ENCODE assay signal across 25 cellular contexts in the genomic region with DNA sequence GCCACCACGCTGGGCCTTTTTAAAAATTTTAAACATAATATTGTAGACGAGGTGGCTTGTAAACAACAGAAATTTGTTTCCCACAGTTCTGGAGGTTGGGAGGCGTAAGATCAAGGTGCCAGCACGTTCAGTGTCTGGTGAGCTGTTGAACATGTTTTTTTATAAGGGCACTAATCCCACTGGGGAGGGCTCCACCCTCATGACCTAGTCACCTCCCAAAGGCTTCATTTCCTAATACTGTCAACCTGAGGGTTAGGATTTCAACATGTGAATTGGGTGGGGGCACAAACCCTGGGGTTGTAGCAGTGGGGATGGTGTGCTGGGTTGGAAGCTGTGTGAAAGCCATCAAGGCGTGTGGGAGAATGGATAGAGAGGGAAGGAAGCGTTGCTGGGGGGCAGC. TPM values are rescaled to one million over a fixed set of nuclear protein-coding genes. Genes with fewer than 3 reads are reported as not detected.
DNase-seq lines count a peak whose midpoint lies in the region; ATAC-seq and TF ChIP-seq lines count a peak whose summit lies in the region.
"Had no signal": no experiment of that assay in that cellular context is flagged by ENCODE, and none has a peak within 500 bp of the region (broad histone marks: within the 10 kb centered on the region; RNA-seq: fewer than 3 reads in every experiment).

No MANE protein-coding gene starts in this region.

- H4K20me1 ChIP-seq in IMR-90 (ENCODE audit: insufficient read depth, low read length): peaks cover 3% of the 10 kb centered on the region

- no peak overlapping the region for H3K14ac ChIP-seq in IMR-90 (replicated peaks; ENCODE audit: low read depth, low read length)

- no peak overlapping the region for H3K9ac ChIP-seq in IMR-90 (ENCODE audit: low read depth, low read length)
- H3K9ac ChIP-seq in endodermal cell (ENCODE audit: extremely low read depth, low read length, poor library complexity, severe bottlenecking): no peak overlapping the region
- no peak overlapping the region for H3K9ac ChIP-seq in skeletal muscle tissue (ENCODE audit: low read depth in 1 of 3, low read length in 3 of 3)

- CTCF ChIA-PET in IMR-90 (lab: Yijun Ruan, JAX): interaction anchor here (1.4 kb wide), 1 partner anchor 37 kb away, joined by 3 read pairs; no protein-coding TSS in a partner anchor

- no peak overlapping the region for H3K4me3 Mint-ChIP-seq in activated T-cell treated with anti-CD3 and anti-CD28 coated beads, Interleukin-2, amount 50 U/mL, for 24 hours
- no peak overlapping the region for H3K4me3 Mint-ChIP-seq in endodermal cell
- H3K4me3 Mint-ChIP-seq: activated B cell treated with CpG ODN at 0.5 μM for 24 hours; activated naive CD8-positive, alpha-beta T cell treated with anti-CD3 and anti-CD28 coated beads for 36 hours; activated T-cell treated with anti-CD3 and anti-CD28 coated beads, Interleukin-2, amount 50 U/mL, for 4 hours had no signal

- H2AK9ac ChIP-seq in IMR-90 (replicated peaks; ENCODE audit: low read depth, low read length, poor library complexity): no peak overlapping the region

- H3K27me3 Mint-ChIP-seq in activated T-cell treated with anti-CD3 and anti-CD28 coated beads, Interleukin-2, amount 50 U/mL, for 24 hours: no peaks in the 10 kb centered on the region
- no peaks in the 10 kb centered on the region for H3K27me3 Mint-ChIP-seq in endodermal cell (ENCODE audit: insufficient read depth)
- H3K27me3 Mint-ChIP-seq: activated B cell treated with CpG ODN at 0.5 μM for 24 hours; activated naive CD8-positive, alpha-beta T cell treated with anti-CD3 and anti-CD28 coated beads for 36 hours had no signal

- H3K23ac ChIP-seq in IMR-90 (ENCODE audit: low read depth, low read length): no peak overlapping the region

- H4K8ac ChIP-seq in IMR-90 (ENCODE audit: low read depth in 2 of 2, low read length in 2 of 2): no peak overlapping the region

- H3K4me1 ChIP-seq in IMR-90 (ENCODE audit: control insufficient read depth, insufficient read depth, low read length): peaks cover 18% of the 10 kb centered on the region
- peaks cover under 1% of the 10 kb centered on the region for H3K4me1 ChIP-seq in endodermal cell (ENCODE audit: control insufficient read depth, insufficient read depth, low read length)
- H3K4me1 ChIP-seq in skeletal muscle tissue (ENCODE audit: control insufficient read depth in 3 of 3, insufficient read depth in 3 of 3, low read length in 3 of 3): peaks cover 9 to 44% (median 13%) of the 10 kb centered on the region in 3 donors

- H3K79me1 ChIP-seq in IMR-90 (ENCODE audit: low read depth in 1 of 2, low read length in 2 of 2): peaks cover 37 to 57% of the 10 kb centered on the region in 2 experiments

- no peak overlapping the region for H2BK120ac ChIP-seq in IMR-90 (ENCODE audit: low read depth, low read length)

- no peak overlapping the region; the same call in 2 of the 3 replicates for H2BK15ac ChIP-seq in IMR-90 (ENCODE audit: low read depth, low read length)

- H3K36me3 Mint-ChIP-seq in activated T-cell treated with anti-CD3 and anti-CD28 coated beads, Interleukin-2, amount 50 U/mL, for 24 hours (ENCODE audit: low read depth): peaks cover 51% of the 10 kb centered on the region
- peaks cover 18% of the 10 kb centered on the region for H3K36me3 Mint-ChIP-seq in endodermal cell (ENCODE audit: low read depth)

- H3K9me3 Mint-ChIP-seq in activated T-cell treated with anti-CD3 and anti-CD28 coated beads, Interleukin-2, amount 50 U/mL, for 24 hours: no peaks in the 10 kb centered on the region
- H3K9me3 Mint-ChIP-seq in endodermal cell: no peaks in the 10 kb centered on the region
- H3K9me3 Mint-ChIP-seq: activated naive CD8-positive, alpha-beta T cell treated with anti-CD3 and anti-CD28 coated beads for 36 hours; activated T-cell treated with anti-CD3 and anti-CD28 coated beads, Interleukin-2, amount 50 U/mL, for 4 hours had no signal

- H4K91ac ChIP-seq in IMR-90 (ENCODE audit: insufficient read depth, low read depth, low read length): no peak overlapping the region

- no peak for TF ChIP-seq CTCF in IMR-90 (conservative IDR thresholded peaks at IDR 0.05; ENCODE audit: low read depth, low read length)
- no peak for TF ChIP-seq CTCF in endodermal cell (conservative IDR thresholded peaks at IDR 0.05)

- ATAC-seq in IMR-90 (ENCODE audit: low read depth) (no peak), GM21381 (IDR thresholded peaks at IDR 0.05; ENCODE audit: unreplicated experiment) (no peak)
- ATAC-seq: activated T-cell treated with anti-CD3 and anti-CD28 coated beads, Interleukin-2, amount 50 U/mL, for 4 hours had no signal

- intact Hi-C loops in IMR-90 (cut with micrococcal nuclease): no loop called here

- no peaks in the 10 kb centered on the region for H3K9me3 ChIP-seq in IMR-90 (ENCODE audit: control insufficient read depth, insufficient read depth, low read length)
- H3K9me3 ChIP-seq in endodermal cell (ENCODE audit: control insufficient read depth, low read length): no peaks in the 10 kb centered on the region
- no peaks in the 10 kb centered on the region for H3K9me3 ChIP-seq in skeletal muscle tissue (ENCODE audit: control insufficient read depth in 3 of 3, low read length in 3 of 3)
- H3K9me3 ChIP-seq: BE2C, MG63, spleen had no signal

- H3K18ac ChIP-seq in IMR-90 (ENCODE audit: low read depth, low read length): no peak overlapping the region

- no peak overlapping the region for H2AFZ ChIP-seq in IMR-90 (replicated peaks; ENCODE audit: low read length, poor library complexity)

- no peak overlapping the region for H3K56ac ChIP-seq in IMR-90 (ENCODE audit: extremely low read depth, insufficient read depth, low read length)

- no peak overlapping the region for H3K4me2 ChIP-seq in IMR-90 (ENCODE audit: low read depth, low read length)

- dilution Hi-C loops in IMR-90 (cut with HindIII; ENCODE audit: low sequenced_read_pairs, unreplicated experiment): no loop called here

- H3K27ac ChIP-seq in IMR-90 (ENCODE audit: insufficient read depth, low read length) (no peak overlapping the region), endodermal cell (ENCODE audit: low read depth, low read length) (no peak overlapping the region), skeletal muscle tissue (ENCODE audit: low read depth, low read length) (peak overlapping the region; percentile 58)
- H3K27ac ChIP-seq: SK-N-MC had no signal

- no peaks in the 10 kb centered on the region; the same call in none of the 2 replicates for H3K36me3 ChIP-seq in IMR-90 (ENCODE audit: control insufficient read depth, insufficient read depth, low read length)
- no peaks in the 10 kb centered on the region for H3K36me3 ChIP-seq in endodermal cell (ENCODE audit: control insufficient read depth, insufficient read depth, low read length)
- no peaks in the 10 kb centered on the region for H3K36me3 ChIP-seq in skeletal muscle tissue (ENCODE audit: control insufficient read depth in 3 of 3, insufficient read depth in 3 of 3, low read length in 3 of 3)
- H3K36me3 ChIP-seq: BE2C, MG63 had no signal

- peaks cover 79% of the 10 kb centered on the region for H3K4me1 Mint-ChIP-seq in activated T-cell treated with anti-CD3 and anti-CD28 coated beads, Interleukin-2, amount 50 U/mL, for 24 hours (ENCODE audit: low read depth)
- peaks cover 30% of the 10 kb centered on the region for H3K4me1 Mint-ChIP-seq in endodermal cell

- in situ Hi-C loops in IMR-90 (cut with MboI; ENCODE audit: low sequenced_read_pairs): no loop called here

- DNase-seq in activated T-cell treated with anti-CD3 and anti-CD28 coated beads, Interleukin-2, amount 50 U/mL, for 24 hours: no peak
- DNase-seq in activated T-cell treated with anti-CD3 and anti-CD28 coated beads for 4 hours (no peak), IMR-90 (no peak), endodermal cell (no peak), NCI-H446 treated with DMSO at 0.1 percent for 48 hours (lab: John Stamatoyannopoulos, UW) (no peak), D341Med (ENCODE audit: low spot score) (no peak)
- DNase-seq: activated B cell treated with CpG ODN at 0.5 μM for 24 hours; activated naive CD8-positive, alpha-beta T cell treated with anti-CD3 and anti-CD28 coated beads for 36 hours; activated T-cell treated with anti-CD3 and anti-CD28 coated beads, Interleukin-2, amount 50 U/mL, for 4 hours; BE2C; DMS153; effector CD8-positive, alpha-beta T cell; foreskin melanocyte; hypothalamus; MG63; NCI-H146; NCI-H2171; NCI-H526 treated with DMSO at 0.1 percent for 48 hours; occipital lobe; spleen; stimulated activated CD4-positive, alpha-beta T cell treated with anti-CD3 and anti-CD28 coated beads, Interleukin-4, amount 100 ng/mL, for 4 hours; T-helper 9 cell had no signal

- no peak overlapping the region for H4K5ac ChIP-seq in IMR-90 (ENCODE audit: low read depth, low read length)

- H3K4me3 ChIP-seq in IMR-90 (ENCODE audit: insufficient read depth, low read depth, low read length): no peak overlapping the region
- H3K4me3 ChIP-seq in endodermal cell (ENCODE audit: low read length): no peak overlapping the region
- no peak overlapping the region for H3K4me3 ChIP-seq in skeletal muscle tissue (ENCODE audit: low read length in 3 of 3)
- H3K4me3 ChIP-seq: MG63, SK-N-MC, spleen had no signal

- no CpG with 5 or more reads among the region's 6 CpGs for WGBS in IMR-90 (ENCODE audit: extremely low coverage in 2 of 2, insufficient read length in 1 of 2), 2 experiments
- 87 to 95% methylated on average over 4 to 6 of the region's 6 CpGs for WGBS in endodermal cell (ENCODE audit: insufficient coverage in 1 of 2, insufficient read length in 1 of 2), 2 experiments

- peaks cover 24% of the 10 kb centered on the region for H3K9me1 ChIP-seq in IMR-90 (ENCODE audit: insufficient read depth, low read length)

- H3K4ac ChIP-seq in IMR-90 (ENCODE audit: low read depth, low read length): no peak overlapping the region

- peak overlapping the region; percentile 10 for H3K27ac Mint-ChIP-seq in activated T-cell treated with anti-CD3 and anti-CD28 coated beads, Interleukin-2, amount 50 U/mL, for 24 hours
- H3K27ac Mint-ChIP-seq in endodermal cell: peak overlapping the region; percentile 81
- H3K27ac Mint-ChIP-seq: activated B cell treated with CpG ODN at 0.5 μM for 24 hours; activated naive CD8-positive, alpha-beta T cell treated with anti-CD3 and anti-CD28 coated beads for 36 hours had no signal

- H3K27me3 ChIP-seq in IMR-90 (ENCODE audit: control insufficient read depth, insufficient read depth, low read length) (no peaks in the 10 kb centered on the region), endodermal cell (ENCODE audit: control insufficient read depth, insufficient read depth, low read length, poor library complexity, severe bottlenecking) (no peaks in the 10 kb centered on the region), skeletal muscle tissue (ENCODE audit: control insufficient read depth in 3 of 3, insufficient read depth in 3 of 3, low read length in 3 of 3) (no peaks in the 10 kb centered on the region)
- H3K27me3 ChIP-seq: BE2C, MG63, spleen had no signal

- TF ChIP-seq RAD21 in IMR-90 (IDR thresholded peaks at IDR 0.05; ENCODE audit: low read length): no peak

- no peak overlapping the region for H2BK5ac ChIP-seq in IMR-90 (ENCODE audit: low read depth, low read length, poor library complexity, severe bottlenecking)

- H2AK5ac ChIP-seq in IMR-90 (ENCODE audit: low read depth, low read length): peak overlapping the region; percentile 55; the same call in 1 of the 2 replicates

- POLR2A ChIA-PET in IMR-90 (lab: Charles Lee; ENCODE audit: unreplicated experiment): no interaction called here

- no peak overlapping the region for H2BK20ac ChIP-seq in IMR-90 (ENCODE audit: low read depth, low read length)

- no TSS peak for BruUV-seq in IMR-90 (replicated peaks; lab: Mats Ljungman, UMichigan)

- no peak for TF ChIP-seq POLR2A in IMR-90 (IDR thresholded peaks at IDR 0.05; ENCODE audit: low read depth, low read length)

RNA-seq across cellular contexts. Expression of a gene that starts 27.6 kb away (rescaled TPM):
- 40.7 and 48.9 TPM in 2 replicates for total RNA-seq in IMR-90 (2012; rRNA removed)
- polyA plus RNA-seq in IMR-90 (2012; rRNA removed): 29.8 and 31.7 TPM in 2 replicates
- 22.3 and 23.4 TPM in 2 replicates for polyA plus RNA-seq in IMR-90 (2012; cell fraction: cytosol; rRNA removed)
- polyA plus RNA-seq in IMR-90 (2012; cell fraction: nucleus; rRNA removed; ENCODE audit: low replicate concordance): 23.4 and 27.7 TPM in 2 replicates
- total RNA-seq in endodermal cell: 10 to 100 TPM; 42.3 to 43.5 TPM
- polyA plus RNA-seq in endodermal cell (2013, experiment 1 of 2): 40.4 TPM
- 42.0 TPM for polyA plus RNA-seq in endodermal cell (2013, experiment 2 of 2)
- total RNA-seq in skeletal muscle tissue: 40.2 TPM
